8 cellular contexts compared by ENCODE assay signal in the genomic region with DNA sequence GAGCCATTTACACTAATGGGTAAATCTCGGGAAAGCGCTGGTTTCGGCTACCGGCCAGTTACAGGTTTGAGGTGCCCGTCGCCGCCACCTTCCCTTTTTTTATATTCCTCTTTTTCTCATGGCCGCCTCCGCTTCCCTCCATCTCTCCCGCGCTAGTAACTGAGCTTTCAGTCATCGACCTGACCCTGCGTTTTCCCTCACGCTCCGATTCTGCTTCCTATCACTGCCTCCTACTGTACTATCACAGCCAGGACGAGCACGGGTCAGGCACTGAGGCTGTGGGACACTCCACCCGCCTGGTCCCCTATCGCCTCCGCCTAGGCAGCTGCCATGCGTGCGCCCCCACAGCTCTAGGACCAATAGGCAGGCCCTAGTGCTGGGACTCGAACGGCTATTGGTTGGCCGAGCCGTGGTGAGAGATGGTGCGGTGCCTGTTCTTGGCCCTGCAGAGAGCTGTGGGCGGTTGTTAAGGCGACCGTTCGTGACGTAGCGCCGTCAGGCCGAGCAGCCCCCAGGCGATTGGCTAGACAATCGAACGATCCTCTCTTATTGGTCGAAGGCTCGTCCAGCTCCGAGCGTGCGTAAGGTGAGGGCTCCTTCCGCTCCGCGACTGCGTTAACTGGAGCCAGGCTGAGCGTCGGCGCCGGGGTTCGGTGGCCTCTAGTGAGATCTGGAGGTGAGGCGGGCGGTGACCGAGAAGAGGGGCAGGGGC. TPM values are rescaled to one million over a fixed set of nuclear protein-coding genes. Genes with fewer than 3 reads are reported as not detected.
DNase-seq lines count a peak whose midpoint lies in the region; ATAC-seq and TF ChIP-seq lines count a peak whose summit lies in the region.

HMGCR (plus strand) TSS at position 596 of the 712 bp plus-strand sequence. CDS start 5,386 bp downstream, outside the sequence.

- in situ Hi-C loops in Panc1 (cut with HindIII; ENCODE audit: low pct_unique_long_range_greater_than_20kb, low sequenced_read_pairs): no loop called here

- peak within 1 kb of the TSS; percentile 62 for H3K4me2 ChIP-seq in KMS-11

- H2AFZ ChIP-seq in KMS-11 (ENCODE audit: low read depth): peak within 1 kb of the TSS; percentile 88

- no peak for TF ChIP-seq POLR2A in esophagus muscularis mucosa (IDR thresholded peaks at IDR 0.05; ENCODE audit: low read depth)

- H3K27me3 ChIP-seq in KMS-11 (ENCODE audit: insufficient read depth, low read depth) (no peaks in the 10 kb centered on the region), Panc1 (ENCODE audit: control insufficient read depth, insufficient read depth, low read length) (no peaks in the 10 kb centered on the region), esophagus muscularis mucosa (no peaks in the 10 kb centered on the region), muscle layer of duodenum (ENCODE audit: low read depth, low read length) (no peaks in the 10 kb centered on the region)

- intact Hi-C loops in Panc1 (cut with micrococcal nuclease; ENCODE audit: unreplicated experiment): loop anchor here (5.0 kb wide), 1 partner anchor 284 kb away; the partner anchor contains the start of gene GCNT4
- intact Hi-C loops in esophagus muscularis mucosa (cut with DNase I): loop anchor here (2.0 to 5.0 kb wide), 4 partner anchors 100 to 346 kb away; partner anchors contain the start of genes ANKRD31, CERT1 and POLK

- H3K9me3 ChIP-seq in Panc1 (ENCODE audit: control insufficient read depth, insufficient read depth, low read depth, low read length) (no peaks in the 10 kb centered on the region), esophagus muscularis mucosa (no peaks in the 10 kb centered on the region), muscle layer of duodenum (ENCODE audit: control insufficient read depth in 1 of 2, low read length in 2 of 2) (no peaks in the 10 kb centered on the region)

- H3K36me3 ChIP-seq in KMS-11 (ENCODE audit: insufficient read depth) (no peaks in the 10 kb centered on the region), Panc1 (ENCODE audit: control insufficient read depth, insufficient read depth, low read length) (peaks cover 2% of the 10 kb centered on the region), esophagus muscularis mucosa (no peaks in the 10 kb centered on the region), muscle layer of duodenum (ENCODE audit: control insufficient read depth in 1 of 2, insufficient read depth in 2 of 2, low read length in 2 of 2) (no peaks in the 10 kb centered on the region)

- H3K4me3 ChIP-seq in KMS-11 (IDR thresholded peaks at IDR 0.05; ENCODE audit: insufficient read depth, low read depth, low read length) (no peak within 1 kb of the TSS), Panc1 (ENCODE audit: low read depth in 2 of 2, low read length in 2 of 2) (peak within 1 kb of the TSS; percentile 70 to 97), esophagus muscularis mucosa (peak within 1 kb of the TSS; percentile 96 to 100 (median 96)), muscle layer of duodenum (ENCODE audit: low read depth in 1 of 2, low read length in 2 of 2) (peak within 1 kb of the TSS; percentile 86 to 92)

- no peak; the same call in 1 of the 2 replicates for TF ChIP-seq CTCF in KMS-11 (conservative IDR thresholded peaks at IDR 0.05; ENCODE audit: low read depth, low read length)
- TF ChIP-seq CTCF in Panc1 (IDR thresholded peaks at IDR 0.05): peak; percentile 51
- TF ChIP-seq CTCF in esophagus muscularis mucosa (IDR thresholded peaks at IDR 0.05): peak in 1 of 3 experiments; percentile 6

- CTCF ChIA-PET in Panc1 (lab: Charles Lee): interaction anchor here (0.6 to 1.4 kb wide), 4 partner anchors 9 to 146 kb away, joined by 3 to 20 read pairs (median 8); partner anchors contain the start of gene ANKRD31

- peak within 1 kb of the TSS; percentile 64 for H3K9ac ChIP-seq in KMS-11

- TF ChIP-seq EP300 in esophagus muscularis mucosa (IDR thresholded peaks at IDR 0.05): no peak

- no TSS peak for BruUV-seq in Panc1 (replicated peaks; lab: Mats Ljungman, UMichigan)

- H3K79me2 ChIP-seq in KMS-11 (ENCODE audit: insufficient read depth, low read depth): peaks cover 44% of the 10 kb centered on the region

- H3K27ac ChIP-seq in KMS-11 (peak within 1 kb of the TSS; percentile 70), Panc1 (ENCODE audit: low read length) (peak within 1 kb of the TSS; percentile 85), esophagus muscularis mucosa (replicated peaks in 1 of 4) (peak within 1 kb of the TSS; percentile 91 to 97 (median 96)), muscle layer of duodenum (ENCODE audit: low read length) (peak within 1 kb of the TSS; percentile 86)

- peaks cover 22% of the 10 kb centered on the region for H3K4me1 ChIP-seq in KMS-11 (ENCODE audit: low read depth, poor library complexity, severe bottlenecking)
- H3K4me1 ChIP-seq in Panc1 (ENCODE audit: control insufficient read depth, insufficient read depth, low read length): peaks cover 26% of the 10 kb centered on the region
- H3K4me1 ChIP-seq in esophagus muscularis mucosa: peaks cover 13 to 23% (median 19%) of the 10 kb centered on the region in 4 donors
- peaks cover 5 to 18% of the 10 kb centered on the region in 2 donors for H3K4me1 ChIP-seq in muscle layer of duodenum (ENCODE audit: control insufficient read depth in 1 of 2, insufficient read depth in 2 of 2, low read length in 2 of 2)

- DNase-seq in DMS79 treated with DMSO at 0.1 percent for 48 hours (lab: John Stamatoyannopoulos, UW) (peak; percentile 87), Panc1 (ENCODE audit: low read depth, low spot score) (peak; percentile 97), esophagus muscularis mucosa (ENCODE audit: extremely low spot score) (peak; percentile 100)
- DNase-seq in activated T-cell treated with anti-CD3 and anti-CD28 coated beads, Interleukin-2, amount 50 U/mL, for 48 hours: peak; percentile 95 to 97
- peak; percentile 95 to 99 for DNase-seq in stimulated activated CD8-positive, alpha-beta memory T cell treated with anti-CD3 and anti-CD28 coated beads, Interleukin-7, amount 100 ng/mL, for 48 hours (ENCODE audit: extremely low read depth in 1 of 2, low read depth in 1 of 2)

- no peaks in the 10 kb centered on the region; the same call in 1 of the 2 replicates for H4K20me1 ChIP-seq in KMS-11 (ENCODE audit: insufficient read depth)

- WGBS in esophagus muscularis mucosa: under 1% methylated on average over 23 of the region's 55 CpGs

- POLR2A ChIA-PET in Panc1 (lab: Charles Lee): interaction anchor here (0.6 to 1.3 kb wide), 11 partner anchors 9 to 1594 kb away, joined by 3 to 12 read pairs (median 5); partner anchors contain the start of gene ANKRD31

- ATAC-seq in GM21723 (IDR thresholded peaks at IDR 0.05; ENCODE audit: unreplicated experiment): peak; percentile 98
- ATAC-seq in Panc1: peak; percentile 99

RNA-seq across cellular contexts. Expression of gene HMGCR, which starts in this region (rescaled TPM):
- total RNA-seq in Panc1 (2021; ENCODE audit: unreplicated experiment) (113 TPM), esophagus muscularis mucosa (10 to 100 TPM in 2 of 4 donors, 1 to 10 TPM in 2; 9.6 to 17.4 (median 12.6) TPM)
- 44.5 TPM for polyA plus RNA-seq in Panc1 (2012; ENCODE audit: insufficient read length)
